Comparison of ENCODE assay signal across 24 cellular contexts in the genomic region with DNA sequence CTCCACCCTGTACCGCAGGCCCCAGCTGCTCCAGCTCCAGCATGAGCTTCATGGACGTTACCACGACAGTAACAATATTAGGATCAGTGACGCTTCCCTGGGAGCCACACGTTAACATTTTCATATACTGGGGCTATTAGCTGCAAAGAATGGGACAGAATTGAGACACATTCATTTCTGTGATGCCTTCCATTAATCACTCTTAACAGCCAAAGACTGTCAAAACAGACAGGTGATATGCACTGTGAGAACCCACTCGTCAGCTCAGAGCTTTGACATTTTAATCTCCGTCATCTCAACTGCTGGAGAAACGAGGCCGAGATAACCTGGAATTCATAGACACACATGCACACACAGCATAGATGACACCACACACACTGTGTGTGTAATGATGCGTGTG.
"Had no signal": no experiment of that assay in that cellular context is flagged by ENCODE, and none has a peak within 500 bp of the region (broad histone marks: within the 10 kb centered on the region; RNA-seq: fewer than 3 reads in every experiment).

No MANE protein-coding gene starts in this region.

- H3K9me3 Mint-ChIP-seq: activated CD4-positive, alpha-beta memory T cell treated with anti-CD3 and anti-CD28 coated beads, Interleukin-2, amount 10 ng/mL, durations not matched to agents 7 days and 5 days; activated CD4-positive, alpha-beta T cell treated with anti-CD3 and anti-CD28 coated beads, Interleukin-2, amount 10 ng/mL, durations not matched to agents 7 days and 5 days; activated naive CD4-positive, alpha-beta T cell treated with anti-CD3 and anti-CD28 coated beads, Interleukin-2, amount 50 U/mL, for 24 hours; activated T-cell treated with anti-CD3 and anti-CD28 coated beads, Interleukin-2, amount 50 U/mL, for 24 hours; activated T-helper 1 cell treated with anti-CD3 and anti-CD28 coated beads, Interleukin-12 subunit alpha, Interleukin-12 subunit beta, Interleukin-2, Interleukin-4 antibody, amounts not matched to agents 30 ng/mL and 10 ng/mL and 1 ng/mL, durations not matched to agents 14 hours and 24 hours and 36 hours; T-cell had no signal

- H3K4me3 Mint-ChIP-seq: activated CD4-positive, alpha-beta memory T cell treated with anti-CD3 and anti-CD28 coated beads, Interleukin-2, amount 10 ng/mL, durations not matched to agents 7 days and 5 days; activated CD4-positive, alpha-beta T cell treated with anti-CD3 and anti-CD28 coated beads, Interleukin-2, amount 10 ng/mL, durations not matched to agents 7 days and 5 days; activated naive CD4-positive, alpha-beta T cell treated with anti-CD3 and anti-CD28 coated beads, Interleukin-2, amount 50 U/mL, for 24 hours; activated T-cell treated with anti-CD3 and anti-CD28 coated beads, Interleukin-2, amount 50 U/mL, for 24 hours; activated T-helper 1 cell treated with anti-CD3 and anti-CD28 coated beads, Interleukin-12 subunit alpha, Interleukin-12 subunit beta, Interleukin-2, Interleukin-4 antibody, amounts not matched to agents 30 ng/mL and 10 ng/mL and 1 ng/mL, durations not matched to agents 14 hours and 24 hours and 36 hours; T-cell had no signal

- H3K4me3 ChIP-seq: breast epithelium, SK-N-MC had no signal

- H3K27me3 Mint-ChIP-seq: activated CD4-positive, alpha-beta memory T cell treated with anti-CD3 and anti-CD28 coated beads, Interleukin-2, amount 10 ng/mL, durations not matched to agents 7 days and 5 days; activated CD4-positive, alpha-beta T cell treated with anti-CD3 and anti-CD28 coated beads, Interleukin-2, amount 10 ng/mL, durations not matched to agents 7 days and 5 days had no signal

- DNase-seq: activated CD4-positive, alpha-beta memory T cell treated with anti-CD3 and anti-CD28 coated beads, Interleukin-2, amount 10 ng/mL, durations not matched to agents 7 days and 5 days; activated CD4-positive, alpha-beta T cell treated with anti-CD3 and anti-CD28 coated beads, Interleukin-2, amount 10 ng/mL, durations not matched to agents 7 days and 5 days; activated CD4-positive, CD25-positive, alpha-beta regulatory T cell; activated CD8-positive, alpha-beta memory T cell treated with anti-CD3 and anti-CD28 coated beads, Interleukin-2, amount 50 U/mL, for 4 hours; activated effector memory CD4-positive, alpha-beta T cell treated with Interleukin-2 at 50 U/mL for 16 hours; activated naive CD4-positive, alpha-beta T cell; activated T-cell treated with anti-CD3 and anti-CD28 coated beads, Interleukin-2, amount 50 U/mL, for 24 hours; central memory CD4-positive, alpha-beta T cell; NCI-H1105 treated with DMSO at 0.1 percent for 48 hours; NCI-H1930; NCI-H2107; NCI-H524; NCI-H774; NK-92 treated with Interleukin-12 subunit alpha and Interleukin-12 subunit beta, amount 100 ng/mL, for 24 hours; OCI-M1; RPMI8226 had no signal

- H3K27ac ChIP-seq: breast epithelium, SK-N-MC, VCaP had no signal

- H3K27ac Mint-ChIP-seq: activated CD4-positive, alpha-beta memory T cell treated with anti-CD3 and anti-CD28 coated beads, Interleukin-2, amount 10 ng/mL, durations not matched to agents 7 days and 5 days; activated CD4-positive, alpha-beta T cell treated with anti-CD3 and anti-CD28 coated beads, Interleukin-2, amount 10 ng/mL, durations not matched to agents 7 days and 5 days; activated naive CD4-positive, alpha-beta T cell treated with anti-CD3 and anti-CD28 coated beads, Interleukin-2, amount 50 U/mL, for 24 hours; activated T-cell treated with anti-CD3 and anti-CD28 coated beads, Interleukin-2, amount 50 U/mL, for 24 hours; activated T-helper 1 cell treated with anti-CD3 and anti-CD28 coated beads, Interleukin-12 subunit alpha, Interleukin-12 subunit beta, Interleukin-2, Interleukin-4 antibody, amounts not matched to agents 30 ng/mL and 10 ng/mL and 1 ng/mL, durations not matched to agents 14 hours and 24 hours and 36 hours; T-cell had no signal

- H3K4me1 Mint-ChIP-seq: activated CD4-positive, alpha-beta memory T cell treated with anti-CD3 and anti-CD28 coated beads, Interleukin-2, amount 10 ng/mL, durations not matched to agents 7 days and 5 days; activated CD4-positive, alpha-beta T cell treated with anti-CD3 and anti-CD28 coated beads, Interleukin-2, amount 10 ng/mL, durations not matched to agents 7 days and 5 days; activated naive CD4-positive, alpha-beta T cell treated with anti-CD3 and anti-CD28 coated beads, Interleukin-2, amount 50 U/mL, for 24 hours; T-cell had no signal

- H3K36me3 ChIP-seq: breast epithelium had no signal

- H3K36me3 Mint-ChIP-seq: activated naive CD4-positive, alpha-beta T cell treated with anti-CD3 and anti-CD28 coated beads, Interleukin-2, amount 50 U/mL, for 24 hours; T-cell had no signal

- ATAC-seq: Panc1, Right ventricle myocardium inferior, T-cell had no signal
